In genomic region chr6:31958412-31958740, GRCh38 we compare ENCODE assay signal across 6 cellular contexts. TPM values are rescaled to one million over a fixed set of nuclear protein-coding genes. Genes with fewer than 3 reads are reported as not detected.
A peak's percentile ranks its signal among the peaks of the same experiment; 100 is the strongest.
DNase-seq lines count a peak whose midpoint lies in the region; ATAC-seq and TF ChIP-seq lines count a peak whose summit lies in the region.

No MANE protein-coding gene starts in this region.

- peaks cover 51 to 69% of the 10 kb centered on the region in 2 donors for H3K36me3 ChIP-seq in ascending aorta

- H3K4me1 ChIP-seq in ascending aorta = peaks cover 3 to 23% of the 10 kb centered on the region in 2 donors

- no peaks in the 10 kb centered on the region for H3K9me3 ChIP-seq in ascending aorta

- H3K4me3 ChIP-seq in ascending aorta = peak overlapping the region; percentile 78 to 96

- peaks cover 31 to 44% (median 38%) of the 10 kb centered on the region in 3 donors for H3K4me1 Mint-ChIP-seq in naive B cell

- intact Hi-C loops in ascending aorta (cut with DNase I) = loop anchor here (5.0 kb wide), 2 partner anchors 194 to 291 kb away; partner anchors contain the start of genes CSNK2B, LY6G5B, PPT2 and PRRT1

- H3K36me3 Mint-ChIP-seq in naive B cell = peaks cover 12 to 47% of the 10 kb centered on the region in 2 donors

- H3K27ac ChIP-seq in ascending aorta = peak overlapping the region; percentile 85 to 88

- peak overlapping the region; percentile 94 to 98 (median 98) for H3K4me3 Mint-ChIP-seq in naive B cell

- H3K9me3 Mint-ChIP-seq in naive B cell = no peaks in the 10 kb centered on the region

- TF ChIP-seq CTCF in ascending aorta (IDR thresholded peaks at IDR 0.05) = no peak

- H3K27me3 ChIP-seq in ascending aorta = no peaks in the 10 kb centered on the region

- ATAC-seq in HG02759 (IDR thresholded peaks at IDR 0.05; ENCODE audit: unreplicated experiment) (peak; percentile 3), naive B cell (ENCODE audit: low read depth in 2 of 2) (peak in 1 of 2 donors; percentile 1)

- DNase-seq in ascending aorta (ENCODE audit: low spot score in 2 of 2) (no peak), naive B cell (no peak), NCI-H526 treated with DMSO at 0.1 percent for 48 hours (lab: John Stamatoyannopoulos, UW) (no peak), CD1c-positive myeloid dendritic cell (ENCODE audit: extremely low spot score) (no peak), GOT3 (lab: John Stamatoyannopoulos, UW) (no peak)

- no peaks in the 10 kb centered on the region for H3K27me3 Mint-ChIP-seq in naive B cell

- peak overlapping the region; percentile 97 to 98 (median 98) for H3K27ac Mint-ChIP-seq in naive B cell

RNA-seq across cellular contexts. Expression of gene NELFE, which starts 0.4 kb away (rescaled TPM):
- 208 TPM for total RNA-seq in ascending aorta
- 100 to 1,000 TPM in 1 of 6 donors, 10 to 100 TPM in 5; 59.1 to 104 (median 65.3) TPM for polyA plus RNA-seq in naive B cell (ENCODE audit: low read depth in 6 of 6)

RNA-seq across cellular contexts. Expression of gene SKIC2, which starts 0.6 kb away (rescaled TPM):
- 77.4 TPM for total RNA-seq in ascending aorta
- polyA plus RNA-seq in naive B cell (ENCODE audit: low read depth in 6 of 6) = 10 to 100 TPM; 10.7 to 21.0 (median 18.1) TPM

RNA-seq across cellular contexts. Expression of gene CFB, which starts 12.5 kb away (rescaled TPM):
- 132 TPM for total RNA-seq in ascending aorta
- 1 to 10 TPM in 3 of 6 donors, under 1 TPM in 1, not detected in 2; 0.68 to 1.6 (median 1.1) TPM for polyA plus RNA-seq in naive B cell (ENCODE audit: low read depth in 6 of 6)

RNA-seq across cellular contexts. Expression of gene DXO, which starts 13.6 kb away (rescaled TPM):
- total RNA-seq in ascending aorta = 18.0 TPM
- 10 to 100 TPM; 15.5 to 24.0 (median 20.5) TPM for polyA plus RNA-seq in naive B cell (ENCODE audit: low read depth in 6 of 6)

RNA-seq across cellular contexts. Expression of gene C4A, which starts 23.5 kb away (rescaled TPM):
- total RNA-seq in ascending aorta = 147 TPM
- under 1 TPM in 3 of 6 donors, not detected in 3; 0.27 to 0.54 (median 0.29) TPM for polyA plus RNA-seq in naive B cell (ENCODE audit: low read depth in 6 of 6)
